Comparison of ENCODE assay signal across 22 cellular contexts in the genomic region with DNA sequence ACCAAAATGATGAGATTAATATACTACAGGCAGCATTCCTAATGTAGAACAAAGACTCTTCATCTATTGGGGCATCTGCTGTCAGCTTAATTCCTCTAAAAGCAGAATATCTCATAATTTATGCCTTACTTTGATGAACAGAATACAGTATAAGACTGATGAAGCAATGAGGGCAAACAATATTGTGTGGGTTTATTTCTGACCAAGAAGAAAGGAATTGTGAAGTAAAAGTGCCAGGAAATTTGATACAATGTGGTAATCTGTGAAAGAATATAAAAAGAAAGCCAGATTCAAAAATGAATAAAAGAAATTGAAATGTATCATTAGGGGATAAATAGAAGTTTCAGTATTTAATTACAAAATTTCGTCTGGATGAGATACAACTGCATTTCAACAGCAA.
"Had no signal": no experiment of that assay in that cellular context is flagged by ENCODE, and none has a peak within 500 bp of the region (broad histone marks: within the 10 kb centered on the region; RNA-seq: fewer than 3 reads in every experiment).

No MANE protein-coding gene starts in this region.

- DNase-seq: central memory CD4-positive, alpha-beta T cell; effector memory CD4-positive, alpha-beta T cell; glutamatergic neuron; left colon; left ventricle myocardium superior; mesenchymal stem cell; midbrain; psoas muscle; retina; right lobe of liver; small intestine; stimulated activated CD4-positive, alpha-beta T cell treated with anti-CD3 and anti-CD28 coated beads, Interleukin-12 subunit alpha, Interleukin-12 subunit beta, amount 100 ng/mL, for 4 hours; stimulated activated naive CD4-positive, alpha-beta T cell; stomach; substantia nigra; trophoblast cell had no signal

- H3K4me1 ChIP-seq: esophagus muscularis mucosa, gastroesophageal sphincter, psoas muscle, right lobe of liver, stomach had no signal

- H3K4me3 ChIP-seq: esophagus muscularis mucosa, gastroesophageal sphincter, lung, psoas muscle, right lobe of liver, stomach, thoracic aorta had no signal

- H3K9me3 ChIP-seq: esophagus muscularis mucosa, gastroesophageal sphincter, neutrophil, psoas muscle, right lobe of liver, stomach, thoracic aorta had no signal

- H3K27ac ChIP-seq: epithelial cell of prostate, esophagus muscularis mucosa, gastroesophageal sphincter, neutrophil, psoas muscle, right lobe of liver, stomach, thoracic aorta had no signal

- ATAC-seq: gastroesophageal sphincter, left colon, left ventricle myocardium superior, psoas muscle, right lobe of liver had no signal

- H3K36me3 ChIP-seq: esophagus muscularis mucosa, gastroesophageal sphincter, neutrophil, right lobe of liver, stomach, thoracic aorta had no signal

- H3K27me3 ChIP-seq: esophagus muscularis mucosa, gastroesophageal sphincter, neutrophil, right lobe of liver, stomach had no signal
